In the genomic region with DNA sequence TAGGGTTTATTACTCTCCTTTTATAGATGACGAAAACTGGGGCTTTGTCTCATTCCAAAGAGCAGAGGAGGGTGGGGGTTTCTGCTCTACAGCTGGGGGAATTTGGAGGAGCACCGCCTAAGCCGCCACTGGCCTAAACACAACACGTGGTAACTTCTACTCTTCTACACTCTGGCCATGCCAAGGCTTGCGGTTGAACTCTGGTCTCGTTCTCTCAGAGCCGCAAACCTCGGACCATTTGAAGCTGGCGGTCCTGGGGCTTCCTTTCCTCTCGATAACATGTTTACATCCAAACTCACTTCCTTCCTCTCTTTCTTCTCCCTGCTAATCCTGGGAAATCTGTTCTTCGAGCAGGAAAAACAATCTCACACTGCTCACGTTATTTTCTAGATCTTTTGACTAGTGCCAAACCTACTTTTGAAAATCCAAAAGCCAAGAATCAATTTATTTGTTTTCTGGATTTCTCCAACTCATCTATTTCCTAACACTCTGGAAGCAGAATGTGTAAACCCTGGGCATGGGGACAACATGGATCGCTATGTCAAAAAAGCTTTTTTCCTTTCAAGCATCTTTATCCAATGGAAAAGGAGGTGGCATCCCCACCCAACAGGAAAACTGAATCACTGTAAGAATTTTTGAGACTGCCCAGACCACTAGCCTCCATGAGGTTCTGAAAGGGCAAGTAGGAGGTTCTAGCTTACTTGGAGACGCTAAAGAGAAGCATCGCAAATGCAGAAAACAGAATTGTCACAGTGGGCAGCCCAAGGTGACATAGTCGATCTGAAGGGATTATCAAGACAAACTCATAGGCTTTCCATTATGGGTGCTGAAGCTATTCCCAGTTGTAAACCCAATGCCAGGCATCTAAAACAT, we compare ENCODE assay signal across 8 cellular contexts. TPM values are rescaled to one million over a fixed set of nuclear protein-coding genes. Genes with fewer than 3 reads are reported as not detected.
A peak's percentile ranks its signal among the peaks of the same experiment; 100 is the strongest.
DNase-seq lines count a peak whose midpoint lies in the region; ATAC-seq lines count a peak whose summit lies in the region.

No MANE protein-coding gene starts in this region.

- H3K4me2 ChIP-seq in GM23248 (ENCODE audit: unreplicated experiment): peak overlapping the region; percentile 90

- peak overlapping the region; percentile 84 for H2AFZ ChIP-seq in GM23248

- H4K20me1 ChIP-seq in GM23248 (ENCODE audit: insufficient read depth): no peaks in the 10 kb centered on the region

- ATAC-seq in GM18858 (IDR thresholded peaks at IDR 0.05; ENCODE audit: unreplicated experiment): no peak

- H3K9me2 ChIP-seq in GM23248 (ENCODE audit: insufficient read depth): no peaks in the 10 kb centered on the region

- H3K27me3 ChIP-seq in GM23248 (replicated peaks; ENCODE audit: insufficient read depth): no peaks in the 10 kb centered on the region
- no peaks in the 10 kb centered on the region for H3K27me3 ChIP-seq in duodenal mucosa (ENCODE audit: control insufficient read depth in 1 of 2, insufficient read depth in 2 of 2, low read length in 2 of 2)

- in situ Hi-C loops in GM23248 (cut with MboI): no loop called here

- WGBS in GM23248 (ENCODE audit: low coverage in 1 of 2, low lambda C conversion rate in 2 of 2, missing lambda C conversion rate in 2 of 2), 2 experiments: 2 to 3% methylated on average over 16 of the region's 16 CpGs

- H3K36me3 ChIP-seq in GM23248 (ENCODE audit: low read depth) (no peaks in the 10 kb centered on the region), duodenal mucosa (ENCODE audit: control insufficient read depth in 1 of 2, insufficient read depth in 2 of 2, low read length in 2 of 2) (no peaks in the 10 kb centered on the region)

- H3K9me3 ChIP-seq in GM23248 (ENCODE audit: low read depth): no peaks in the 10 kb centered on the region
- H3K9me3 ChIP-seq in duodenal mucosa (ENCODE audit: control insufficient read depth in 1 of 2, low read length in 2 of 2): no peaks in the 10 kb centered on the region

- H3F3A ChIP-seq in GM23248 (ENCODE audit: insufficient read depth): peaks cover 35% of the 10 kb centered on the region

- DNase-seq in C1 segment of cervical spinal cord (lab: John Stamatoyannopoulos, UW): peak in 12 of 14 donors; percentile 14 to 63 (median 40)
- peak; percentile 96 for DNase-seq in GM23248
- peak; percentile 81 for DNase-seq in NCI-H226
- peak; percentile 17 to 67 for DNase-seq in activated CD4-positive, alpha-beta T cell treated with anti-CD3 and anti-CD28 coated beads, Interleukin-2, amount 50 U/mL, for 24 hours (ENCODE audit: low read depth in 1 of 2, low spot score in 1 of 2)
- peak; percentile 6 for DNase-seq in middle frontal gyrus (ENCODE audit: extremely low spot score, low spot score)
- DNase-seq in stimulated activated CD8-positive, alpha-beta memory T cell treated with anti-CD3 and anti-CD28 coated beads, Interleukin-15, amount 100 ng/mL, for 24 hours (ENCODE audit: low read depth): peak; percentile 27

- H3K79me2 ChIP-seq in GM23248 (ENCODE audit: insufficient read depth): no peaks in the 10 kb centered on the region

- peak overlapping the region; percentile 69 for H3K4me3 ChIP-seq in GM23248
- H3K4me3 ChIP-seq in duodenal mucosa (ENCODE audit: low read depth in 1 of 2, low read length in 2 of 2): peak overlapping the region; percentile 61 to 70

- peak overlapping the region; percentile 97 for H3K27ac ChIP-seq in GM23248
- peak overlapping the region; percentile 71 for H3K27ac ChIP-seq in duodenal mucosa (ENCODE audit: low read depth, low read length)

- H3K9ac ChIP-seq in GM23248 (peak overlapping the region; percentile 91), duodenal mucosa (ENCODE audit: low read depth in 1 of 2, low read length in 2 of 2) (peak overlapping the region; percentile 76 to 84)

- H3K4me1 ChIP-seq in GM23248 (ENCODE audit: insufficient read depth) (peaks cover 24% of the 10 kb centered on the region), duodenal mucosa (ENCODE audit: control insufficient read depth in 1 of 2, insufficient read depth in 2 of 2, low read length in 2 of 2) (peaks cover 28 to 38% of the 10 kb centered on the region in 2 donors)

RNA-seq across cellular contexts. Expression of a gene that starts 13.6 kb away (rescaled TPM):
- 16.3 and 16.6 TPM in 2 replicates for total RNA-seq in GM23248 (2014; rRNA removed; shearing (Covaris generic))
- 6.9 and 8.7 TPM in 2 replicates for polyA plus RNA-seq in GM23248 (2016; fragmentation: Nextera tagmentation; extraction: Ambion mirVana)

RNA-seq across cellular contexts. Expression of a gene that starts 30.2 kb away (rescaled TPM):
- total RNA-seq in GM23248 (2014; rRNA removed; shearing (Covaris generic)): not detected in 2 replicates
- not detected in 2 replicates for polyA plus RNA-seq in GM23248 (2016; fragmentation: Nextera tagmentation; extraction: Ambion mirVana)

Comparison
In these comparisons a context has a peak if more than half of its experiments do, and no peak if none do; other contexts are left out.
1. DNase-seq: peak in every context shown above with its lines; median percentile 96 in GM23248; 81 in NCI-H226; 42 in activated CD4-positive, alpha-beta T cell treated with anti-CD3 and anti-CD28 coated beads, Interleukin-2, amount 50 U/mL, for 24 hours; 40 in C1 segment of cervical spinal cord; 27 in stimulated activated CD8-positive, alpha-beta memory T cell treated with anti-CD3 and anti-CD28 coated beads, Interleukin-15, amount 100 ng/mL, for 24 hours; 6 in middle frontal gyrus.